14 cellular contexts compared by ENCODE assay signal in genomic region chr5:149408252-149409099, GRCh38. TPM values are rescaled to one million over a fixed set of nuclear protein-coding genes. Genes with fewer than 3 reads are reported as not detected.
A peak's percentile ranks its signal among the peaks of the same experiment; 100 is the strongest.
DNase-seq lines count a peak whose midpoint lies in the region; ATAC-seq and TF ChIP-seq lines count a peak whose summit lies in the region.
"Had no signal": no experiment of that assay in that cellular context is flagged by ENCODE, and none has a peak within 500 bp of the region (broad histone marks: within the 10 kb centered on the region; RNA-seq: fewer than 3 reads in every experiment).

No MANE protein-coding gene starts in this region.

- no peaks in the 10 kb centered on the region for H3K9me3 ChIP-seq in lung (ENCODE audit: control insufficient read depth in 2 of 2, insufficient read depth in 1 of 2, low read length in 1 of 2)
- no peaks in the 10 kb centered on the region for H3K9me3 ChIP-seq in spleen

- H3K4me1 ChIP-seq in lung (ENCODE audit: control insufficient read depth in 2 of 2, insufficient read depth in 2 of 2, low read length in 2 of 2) (peaks cover 0 to 3% of the 10 kb centered on the region in 2 donors), spleen (peaks cover 0 to 21% (median 0%) of the 10 kb centered on the region in 6 donors)

- H3K27ac ChIP-seq in cingulate gyrus (ENCODE audit: low read depth, low read length): peak overlapping the region; percentile 51
- peak overlapping the region in 1 of 2 donors; percentile 73 for H3K27ac ChIP-seq in lung (ENCODE audit: low read depth in 1 of 2, low read length in 1 of 2)
- H3K27ac ChIP-seq in spleen: peak overlapping the region in 7 of 8 donors; percentile 71 to 82 (median 77)

- H3K27me3 ChIP-seq in lung (ENCODE audit: control insufficient read depth, insufficient read depth) (no peaks in the 10 kb centered on the region), spleen (replicated peaks in 1 of 7) (no peaks in the 10 kb centered on the region)

- H3K4me3 ChIP-seq in lung: peak overlapping the region; percentile 28
- peak overlapping the region; percentile 24 to 58 (median 39) for H3K4me3 ChIP-seq in spleen

- no peaks in the 10 kb centered on the region for H3K4me1 Mint-ChIP-seq in natural killer cell
- H3K4me1 Mint-ChIP-seq: CD14-positive monocyte had no signal

- ATAC-seq in lung (ENCODE audit: insufficient read depth, low FRiP score) (no peak), natural killer cell (no peak), HG03025 (IDR thresholded peaks at IDR 0.05; ENCODE audit: low FRiP score, unreplicated experiment) (no peak)

- peaks cover 3 to 6% of the 10 kb centered on the region in 2 donors for H3K27me3 Mint-ChIP-seq in natural killer cell (ENCODE audit: low read depth in 2 of 2)

- TF ChIP-seq POLR2A in spleen (IDR thresholded peaks at IDR 0.05): no peak

- TF ChIP-seq CTCF in lung (IDR thresholded peaks at IDR 0.05; ENCODE audit: control extremely low read depth, extremely low read depth) (no peak), spleen (IDR thresholded peaks at IDR 0.05 in 8 of 11, conservative IDR thresholded peaks at IDR 0.05 in 3 of 11) (no peak), natural killer cell (IDR thresholded peaks at IDR 0.05) (no peak)

- intact Hi-C loops in spleen (cut with DNase I; ENCODE audit: low total_unique reads) (no loop called here), natural killer cell (cut with micrococcal nuclease) (no loop called here)

- H3K36me3 ChIP-seq in lung (ENCODE audit: control insufficient read depth in 2 of 2, insufficient read depth in 2 of 2, low read length in 2 of 2) (no peaks in the 10 kb centered on the region), spleen (no peaks in the 10 kb centered on the region)

- no peak overlapping the region for H3K4me3 Mint-ChIP-seq in natural killer cell
- H3K4me3 Mint-ChIP-seq: CD14-positive monocyte had no signal

- no peaks in the 10 kb centered on the region for H3K9me3 Mint-ChIP-seq in natural killer cell

- H3K27ac Mint-ChIP-seq in natural killer cell: no peak overlapping the region
- H3K27ac Mint-ChIP-seq: CD14-positive monocyte had no signal

- no peaks in the 10 kb centered on the region for H3K36me3 Mint-ChIP-seq in natural killer cell
- H3K36me3 Mint-ChIP-seq: CD14-positive monocyte had no signal

- DNase-seq in EH (ENCODE audit: low read depth) (peak; percentile 46), lung (ENCODE audit: low spot score) (no peak), spleen (no peak), COLO829 (ENCODE audit: low spot score) (no peak), natural killer cell (no peak), T-helper 1 cell (no peak)
- DNase-seq: activated CD4-positive, alpha-beta T cell treated with anti-CD3 and anti-CD28 coated beads, Interleukin-2, amount 50 U/mL, for 48 hours; activated effector memory CD4-positive, alpha-beta T cell treated with anti-CD3 and anti-CD28 coated beads, Interleukin-2, amount 50 U/mL, for 16 hours; cortex of kidney; Kasumi-1; mammary epithelial cell had no signal

- WGBS in lung, 2 donors: 77 to 79% methylated on average over 12 of the region's 12 CpGs
- whole genome bisulfite sequencing in spleen, 5 donors: 76 to 86% (median 81%) methylated on average over 12 of the region's 12 CpGs

RNA-seq across cellular contexts. Expression of gene IL17B, which starts 29.4 kb away (rescaled TPM):
- total RNA-seq in lung (1 to 10 TPM in 1 of 2 donors, under 1 TPM in 1; 0.34 to 1.3 TPM), spleen (1 to 10 TPM in 2 of 7 donors, under 1 TPM in 1, not detected in 4; 0.57 to 1.4 (median 1.1) TPM), natural killer cell (not detected)
- polyA plus RNA-seq in lung (under 1 TPM; 0.26 to 0.44 TPM), spleen (under 1 TPM; 0.30 to 0.62 (median 0.38) TPM)
- polyA plus RNA-seq: CD14-positive monocyte, mammary epithelial cell had no signal

RNA-seq across cellular contexts. Expression of gene PCYOX1L, which starts 50.6 kb away (rescaled TPM):
- total RNA-seq in lung: 1 to 10 TPM; 7.9 to 9.3 TPM
- polyA plus RNA-seq in lung: 1 to 10 TPM; 4.8 to 6.8 TPM
- total RNA-seq in spleen: 10 to 100 TPM in 1 of 7 donors, 1 to 10 TPM in 6; 5.4 to 13.0 (median 7.8) TPM
- 10 to 100 TPM in 1 of 3 donors, 1 to 10 TPM in 2; 6.8 to 11.7 (median 8.1) TPM for polyA plus RNA-seq in spleen
- 10 to 100 TPM; 16.6 to 18.1 (median 16.8) TPM for total RNA-seq in natural killer cell
